ENCODE assay signal across 2 cellular contexts in genomic region chr14:77390188-77390587, GRCh38.
A peak's percentile ranks its signal among the peaks of the same experiment; 100 is the strongest.
TF ChIP-seq lines count a peak whose summit lies in the region.

No MANE protein-coding gene starts in this region.

TF ChIP-seq in A549, 52 proteins besides CTCF, POLR2A, EP300 and RAD21:
- TF ChIP-seq TP53 (CRISPR knock-in tag; IDR thresholded peaks at IDR 0.05) (no peak), HES2 (IDR thresholded peaks at IDR 0.05) (no peak), PHF8 (IDR thresholded peaks at IDR 0.05; ENCODE audit: borderline replicate concordance, low read depth) (no peak), ZNF302 (CRISPR knock-in tag; IDR thresholded peaks at IDR 0.05) (no peak), KDM5A (IDR thresholded peaks at IDR 0.05) (no peak), HDAC2 (IDR thresholded peaks at IDR 0.05) (no peak), HOXB13 (CRISPR knock-in tag; IDR thresholded peaks at IDR 0.05; ENCODE audit: low read depth) (no peak), RFX5 (IDR thresholded peaks at IDR 0.05) (no peak)
TF ChIP-seq in A549: peak in this region for 0.

TF ChIP-seq in K562, 482 proteins besides CTCF, POLR2A, EP300 and RAD21 (continues in another document):
- TF ChIP-seq CEBPG (CRISPR knock-in tag; IDR thresholded peaks at IDR 0.05): peak; percentile 71
- TF ChIP-seq CEBPG (tag; conservative IDR thresholded peaks at IDR 0.05 in 1 of 2, IDR thresholded peaks at IDR 0.05 in 1 of 2): peak in 1 of 2 experiments; percentile 50; a peak in 1 of 4 replicates
- TF ChIP-seq SMAD1 (IDR thresholded peaks at IDR 0.05; ENCODE audit: low read depth, low read length, partially characterized antibody): no peak
- TF ChIP-seq ZFP30 (CRISPR knock-in tag; IDR thresholded peaks at IDR 0.05; ENCODE audit: borderline replicate concordance): no peak
- TF ChIP-seq ZNF395 (CRISPR knock-in tag; IDR thresholded peaks at IDR 0.05): no peak
- no peak for TF ChIP-seq ZNF318 (IDR thresholded peaks at IDR 0.05; ENCODE audit: borderline replicate concordance in 1 of 2, low read depth in 1 of 2)
- peak; percentile 42; the same call in 1 of the 2 replicates for TF ChIP-seq ATF3 (IDR thresholded peaks at IDR 0.05)
- TF ChIP-seq ATF3 (CRISPR knock-in tag; conservative IDR thresholded peaks at IDR 0.05): no peak
- no peak for TF ChIP-seq ZNF778 (CRISPR knock-in tag; IDR thresholded peaks at IDR 0.05)
- TF ChIP-seq E2F3 (CRISPR knock-in tag; IDR thresholded peaks at IDR 0.05): no peak
- TF ChIP-seq ZNF197 (CRISPR knock-in tag; IDR thresholded peaks at IDR 0.05; ENCODE audit: low read depth): no peak
- TF ChIP-seq DPF2 (IDR thresholded peaks at IDR 0.05): 0 out of 2 replicates have a peak, but pooled peaks have one; percentile 16
- no peak for TF ChIP-seq NRF1 (conservative IDR thresholded peaks at IDR 0.05 in 1 of 2, IDR thresholded peaks at IDR 0.05 in 1 of 2)
- no peak for TF ChIP-seq HDAC2 (IDR thresholded peaks at IDR 0.05)
- TF ChIP-seq ETV5 (CRISPR knock-in tag; IDR thresholded peaks at IDR 0.05; ENCODE audit: low read depth): no peak
- TF ChIP-seq TFAP4 (CRISPR knock-in tag; IDR thresholded peaks at IDR 0.05; ENCODE audit: borderline replicate concordance): no peak
- no peak for TF ChIP-seq MEIS2 (IDR thresholded peaks at IDR 0.05; ENCODE audit: partially characterized antibody)
- no peak for TF ChIP-seq ZBTB8A (IDR thresholded peaks at IDR 0.05; ENCODE audit: partially characterized antibody)
- no peak for TF ChIP-seq ZBTB33 (CRISPR knock-in tag; IDR thresholded peaks at IDR 0.05)
- TF ChIP-seq NELFE (IDR thresholded peaks at IDR 0.05; ENCODE audit: insufficient read depth, insufficient read length): no peak
- TF ChIP-seq THAP12 (CRISPR knock-in tag; IDR thresholded peaks at IDR 0.05): no peak
- no peak for TF ChIP-seq USF2 (CRISPR knock-in tag; IDR thresholded peaks at IDR 0.05)
- no peak for TF ChIP-seq ATF6 (CRISPR knock-in tag; IDR thresholded peaks at IDR 0.05)
- no peak for TF ChIP-seq ZNF165 (CRISPR knock-in tag; IDR thresholded peaks at IDR 0.05; ENCODE audit: borderline replicate concordance)
- no peak for TF ChIP-seq ZNF41 (CRISPR knock-in tag; conservative IDR thresholded peaks at IDR 0.05)
- TF ChIP-seq L3MBTL2 (IDR thresholded peaks at IDR 0.05): no peak
- TF ChIP-seq FOXA3 (CRISPR knock-in tag; conservative IDR thresholded peaks at IDR 0.05 in 1 of 2, IDR thresholded peaks at IDR 0.05 in 1 of 2): no peak
- no peak for TF ChIP-seq ZFP91 (CRISPR knock-in tag; IDR thresholded peaks at IDR 0.05)
- peak in 1 of 2 experiments; percentile 63; a peak in 1 of 4 replicates for TF ChIP-seq TRIM24 (IDR thresholded peaks at IDR 0.05)
- no peak for TF ChIP-seq NCOA1 (IDR thresholded peaks at IDR 0.05; ENCODE audit: low read depth)
- no peak for TF ChIP-seq ZNF347 (CRISPR knock-in tag; IDR thresholded peaks at IDR 0.05; ENCODE audit: low read depth)
- TF ChIP-seq ZNF212 (CRISPR knock-in tag; IDR thresholded peaks at IDR 0.05): no peak
- TF ChIP-seq GABPB2 (CRISPR knock-in tag; conservative IDR thresholded peaks at IDR 0.05): no peak
- TF ChIP-seq CBX8 (IDR thresholded peaks at IDR 0.05; ENCODE audit: borderline replicate concordance, extremely low read depth, low read depth, low read length, poor library complexity, severe bottlenecking): no peak
- no peak for TF ChIP-seq SRSF9 (IDR thresholded peaks at IDR 0.05; ENCODE audit: borderline replicate concordance, low read depth, low read length)
- no peak for TF ChIP-seq NFYB (IDR thresholded peaks at IDR 0.05; ENCODE audit: extremely low read depth, insufficient read length)
- no peak for TF ChIP-seq RBM25 (IDR thresholded peaks at IDR 0.05; ENCODE audit: low read depth, low read length, severe bottlenecking)
